In the genomic region with DNA sequence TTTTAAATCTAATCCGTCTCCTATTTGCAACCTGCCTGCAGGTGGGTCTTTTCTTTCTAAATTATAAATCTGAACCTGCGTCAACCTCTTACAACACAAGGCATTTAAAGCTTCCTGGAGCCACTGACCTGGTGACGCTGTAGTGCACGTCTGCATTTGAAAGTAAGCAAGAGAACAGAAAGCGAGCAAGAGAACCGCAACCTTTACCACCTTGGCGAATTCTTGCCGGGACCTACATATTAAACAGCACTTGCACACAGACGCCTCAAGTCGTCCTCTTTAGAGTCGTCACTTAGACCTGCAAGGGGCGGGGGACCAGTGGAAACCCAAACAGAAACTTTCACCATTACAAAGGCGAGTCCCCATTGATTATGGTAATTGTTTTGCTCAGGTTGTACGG, we compare ENCODE assay signal across 8 cellular contexts. TPM values are rescaled to one million over a fixed set of nuclear protein-coding genes. Genes with fewer than 3 reads are reported as not detected.
DNase-seq lines count a peak whose midpoint lies in the region; ATAC-seq and TF ChIP-seq lines count a peak whose summit lies in the region.

No MANE protein-coding gene starts in this region.

- peak overlapping the region in 4 of 8 donors; percentile 9 to 51 (median 24) for H3K4me3 ChIP-seq in spleen

- H3K27me3 Mint-ChIP-seq in endothelial cell (ENCODE audit: unreplicated experiment) = no peaks in the 10 kb centered on the region

- TF ChIP-seq CTCF in endothelial cell (IDR thresholded peaks at IDR 0.05; ENCODE audit: unreplicated experiment) (peak; percentile 19), spleen (IDR thresholded peaks at IDR 0.05 in 8 of 11, conservative IDR thresholded peaks at IDR 0.05 in 3 of 11) (no peak)

- peaks cover 0 to 12% (median 6%) of the 10 kb centered on the region in 6 donors for H3K4me1 ChIP-seq in spleen

- H3K4me3 Mint-ChIP-seq in endothelial cell (ENCODE audit: unreplicated experiment) = peak overlapping the region; percentile 71

- no peaks in the 10 kb centered on the region for H3K36me3 ChIP-seq in spleen

- WGBS in spleen, 5 donors = 30 to 49% (median 34%) methylated on average over 14 of the region's 14 CpGs

- H3K27ac ChIP-seq in spleen = no peak overlapping the region

- peaks cover 7% of the 10 kb centered on the region for H3K4me1 Mint-ChIP-seq in endothelial cell (ENCODE audit: unreplicated experiment)

- no peak for TF ChIP-seq POLR2A in spleen (IDR thresholded peaks at IDR 0.05)

- peaks cover 0 to 54% (median 19%) of the 10 kb centered on the region in 7 donors for H3K27me3 ChIP-seq in spleen (replicated peaks in 1 of 7)

- no peaks in the 10 kb centered on the region for H3K9me3 Mint-ChIP-seq in endothelial cell (ENCODE audit: unreplicated experiment)

- DNase-seq in endothelial cell (ENCODE audit: low spot score) (peak; percentile 17), renal cortical epithelial cell (ENCODE audit: low read depth) (peak; percentile 46), GM19240 (ENCODE audit: insufficient read length, low spot score) (no peak), spleen (no peak)

- H3K27ac Mint-ChIP-seq in endothelial cell (ENCODE audit: unreplicated experiment) = no peak overlapping the region

- no peaks in the 10 kb centered on the region for H3K36me3 Mint-ChIP-seq in endothelial cell (ENCODE audit: low read depth, unreplicated experiment)

- ATAC-seq in GM19351 (IDR thresholded peaks at IDR 0.05; ENCODE audit: unreplicated experiment) (peak; percentile 82), HG03135 (IDR thresholded peaks at IDR 0.05; ENCODE audit: unreplicated experiment) (peak; percentile 55), GM21717 (IDR thresholded peaks at IDR 0.05; ENCODE audit: unreplicated experiment) (no peak), GM21528 (IDR thresholded peaks at IDR 0.05; ENCODE audit: low FRiP score, unreplicated experiment) (no peak)

- H3K9me3 ChIP-seq in spleen = no peaks in the 10 kb centered on the region

- intact Hi-C loops in spleen (cut with DNase I; ENCODE audit: low total_unique reads) = no loop called here

RNA-seq across cellular contexts. Expression of gene GLI3, which starts 9.5 kb away (rescaled TPM):
- total RNA-seq in endothelial cell (ENCODE audit: unreplicated experiment) (24.9 TPM), renal cortical epithelial cell (0.35 and 1.6 TPM in 2 replicates), spleen (1 to 10 TPM in 6 of 7 donors, under 1 TPM in 1; 0.94 to 9.2 (median 6.1) TPM)
- polyA plus RNA-seq in spleen = under 1 TPM; 0.17 to 0.29 (median 0.24) TPM

Comparison
In these comparisons a context has a peak if more than half of its experiments do, and no peak if none do; other contexts are left out.
1. ATAC-seq: peak in GM19351 (single experiment) and HG03135 (single experiment); none in GM21717 (single experiment) and GM21528 (single experiment).
2. DNase-seq: peak in endothelial cell (single experiment) and renal cortical epithelial cell (single experiment); none in GM19240 (single experiment) and spleen (single experiment).